20 cellular contexts compared by ENCODE assay signal in genomic region chr4:118141240-118141639, GRCh38.
"Had no signal": no experiment of that assay in that cellular context is flagged by ENCODE, and none has a peak within 500 bp of the region (broad histone marks: within the 10 kb centered on the region; RNA-seq: fewer than 3 reads in every experiment).

No MANE protein-coding gene starts in this region.

- H3K9me3 ChIP-seq: left lung, lower lobe of right lung, pancreas, stomach, thoracic aorta had no signal

- H3K4me1 ChIP-seq: left lung, lower lobe of right lung, pancreas, stomach had no signal

- H3K27ac ChIP-seq: coronary artery, left lung, lower lobe of right lung, pancreas, stomach, thoracic aorta had no signal

- H3K4me3 Mint-ChIP-seq: immature natural killer cell; memory B cell; natural killer cell treated with Interleukin-12 subunit alpha and Interleukin-12 subunit beta and Interleukin-15 and Interleukin-18, amount 100 ng/mL, for 72 hours had no signal

- H3K36me3 Mint-ChIP-seq: immature natural killer cell; memory B cell; natural killer cell treated with Interleukin-12 subunit alpha and Interleukin-12 subunit beta and Interleukin-15 and Interleukin-18, amount 100 ng/mL, for 72 hours had no signal

- H3K27me3 Mint-ChIP-seq: memory B cell; natural killer cell treated with Interleukin-12 subunit alpha and Interleukin-12 subunit beta and Interleukin-15 and Interleukin-18, amount 100 ng/mL, for 72 hours; progenitor cell of endocrine pancreas had no signal

- H3K27me3 ChIP-seq: left lung, pancreas, stomach had no signal

- DNase-seq: effector CD4-positive, alpha-beta T cell; immature natural killer cell; left lung; lower lobe of right lung; midbrain; occipital lobe; pancreas; right cardiac atrium; small intestine; stimulated activated CD4-positive, alpha-beta T cell treated with anti-CD3 and anti-CD28 coated beads, Interleukin-12 subunit alpha, Interleukin-12 subunit beta, amount 100 ng/mL, for 4 hours; stimulated activated naive CD4-positive, alpha-beta T cell; stomach; substantia nigra; trophoblast cell had no signal

- ATAC-seq: esophagus mucosa; left lung; lower lobe of right lung; natural killer cell treated with Interleukin-12 subunit alpha and Interleukin-12 subunit beta and Interleukin-15 and Interleukin-18, amount 100 ng/mL, for 72 hours; pancreas; right cardiac atrium had no signal

- H3K36me3 ChIP-seq: left lung, lower lobe of right lung, pancreas, stomach, thoracic aorta had no signal

- H3K4me3 ChIP-seq: coronary artery, left lung, lower lobe of right lung, pancreas, stomach, thoracic aorta had no signal

- H3K27ac Mint-ChIP-seq: immature natural killer cell; memory B cell; natural killer cell treated with Interleukin-12 subunit alpha and Interleukin-12 subunit beta and Interleukin-15 and Interleukin-18, amount 100 ng/mL, for 72 hours; progenitor cell of endocrine pancreas had no signal

- H3K4me1 Mint-ChIP-seq: immature natural killer cell, memory B cell had no signal
